23 cellular contexts compared by ENCODE assay signal in the genomic region with DNA sequence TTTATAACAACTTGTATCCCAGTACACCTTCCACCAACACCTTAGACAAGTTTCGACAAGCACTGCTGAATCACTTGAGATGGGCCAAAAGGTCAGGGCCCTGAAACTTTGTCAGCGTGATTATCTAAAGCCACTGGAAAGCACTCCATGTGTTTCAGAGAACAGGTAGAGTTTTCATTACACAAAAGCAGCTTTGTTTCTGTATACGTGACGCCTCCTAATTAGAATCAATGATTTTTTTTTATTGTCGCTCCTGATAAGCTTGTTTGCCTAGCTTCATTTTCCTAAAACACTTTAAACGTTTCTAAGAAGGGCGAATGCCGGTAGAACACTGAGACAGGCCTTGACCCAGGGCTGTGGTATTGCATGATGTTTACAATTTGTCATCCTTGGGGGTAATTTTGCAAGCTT.
A peak's percentile ranks its signal among the peaks of the same experiment; 100 is the strongest.
DNase-seq lines count a peak whose midpoint lies in the region; ATAC-seq and TF ChIP-seq lines count a peak whose summit lies in the region.
"Had no signal": no experiment of that assay in that cellular context is flagged by ENCODE, and none has a peak within 500 bp of the region (broad histone marks: within the 10 kb centered on the region; RNA-seq: fewer than 3 reads in every experiment).

No MANE protein-coding gene starts in this region.

- no peaks in the 10 kb centered on the region for H3K27me3 ChIP-seq in Caco-2 (replicated peaks; ENCODE audit: control insufficient read depth, insufficient read depth, low read length)
- H3K27me3 ChIP-seq in esophagus squamous epithelium: no peaks in the 10 kb centered on the region
- no peaks in the 10 kb centered on the region for H3K27me3 ChIP-seq in HAP-1 (ENCODE audit: low read depth)
- H3K27me3 ChIP-seq: uterus had no signal

- no peaks in the 10 kb centered on the region for H3K27me3 Mint-ChIP-seq in Caco-2 (ENCODE audit: insufficient read depth, unreplicated experiment)
- peaks cover 23 to 32% of the 10 kb centered on the region in 2 donors for H3K27me3 Mint-ChIP-seq in natural killer cell treated with Interleukin-12 subunit alpha and Interleukin-12 subunit beta and Interleukin-15 and Interleukin-18, amount 100 ng/mL, for 72 hours
- H3K27me3 Mint-ChIP-seq: activated naive CD4-positive, alpha-beta T cell treated with anti-CD3 and anti-CD28 coated beads, Interleukin-2, amount 50 U/mL, for 24 hours; activated T-cell treated with anti-CD3 and anti-CD28 coated beads, Interleukin-2, amount 50 U/mL, for 24 hours; CD4-positive, alpha-beta T cell; stimulated activated naive CD8-positive, alpha-beta T cell treated with anti-CD3 and anti-CD28 coated beads, Interleukin-15, amount 100 ng/mL, for 72 hours had no signal

- POLR2A ChIA-PET in Caco-2 (lab: Charles Lee): no interaction called here

- intact Hi-C loops in Caco-2 (cut with micrococcal nuclease; ENCODE audit: unreplicated experiment): no loop called here
- intact Hi-C loops in esophagus squamous epithelium (cut with DNase I): no loop called here

- in situ Hi-C loops in HAP-1 (cut with MboI; ENCODE audit: low sequenced_read_pairs): no loop called here

- H3K4me3 ChIP-seq in Caco-2 (ENCODE audit: low read depth, low read length): no peak overlapping the region
- H3K4me3 ChIP-seq in esophagus squamous epithelium: no peak overlapping the region
- no peak overlapping the region for H3K4me3 ChIP-seq in HAP-1
- H3K4me3 ChIP-seq: PC-9, uterus had no signal

- H3K4me1 Mint-ChIP-seq in Caco-2 (ENCODE audit: low read depth, unreplicated experiment): peaks cover 13% of the 10 kb centered on the region
- H3K4me1 Mint-ChIP-seq in natural killer cell treated with Interleukin-12 subunit alpha and Interleukin-12 subunit beta and Interleukin-15 and Interleukin-18, amount 100 ng/mL, for 72 hours (ENCODE audit: low read depth in 2 of 2): no peaks in the 10 kb centered on the region
- H3K4me1 Mint-ChIP-seq: activated naive CD4-positive, alpha-beta T cell treated with anti-CD3 and anti-CD28 coated beads, Interleukin-2, amount 50 U/mL, for 24 hours had no signal

- H3K36me3 ChIP-seq in Caco-2 (ENCODE audit: control insufficient read depth, insufficient read depth, low read length) (no peaks in the 10 kb centered on the region), esophagus squamous epithelium (no peaks in the 10 kb centered on the region), HAP-1 (replicated peaks) (no peaks in the 10 kb centered on the region)
- H3K36me3 ChIP-seq: uterus had no signal

- peaks cover 26% of the 10 kb centered on the region for H3K4me1 ChIP-seq in Caco-2
- peaks cover 11 to 33% (median 18%) of the 10 kb centered on the region in 3 donors for H3K4me1 ChIP-seq in esophagus squamous epithelium
- peaks cover 12% of the 10 kb centered on the region for H3K4me1 ChIP-seq in HAP-1

- peaks cover 12% of the 10 kb centered on the region for H3K9me3 Mint-ChIP-seq in Caco-2 (ENCODE audit: unreplicated experiment)
- H3K9me3 Mint-ChIP-seq in natural killer cell treated with Interleukin-12 subunit alpha and Interleukin-12 subunit beta and Interleukin-15 and Interleukin-18, amount 100 ng/mL, for 72 hours: peaks cover 11% of the 10 kb centered on the region
- H3K9me3 Mint-ChIP-seq: activated CD4-positive, alpha-beta memory T cell treated with anti-CD3 and anti-CD28 coated beads for 36 hours; activated naive CD4-positive, alpha-beta T cell treated with anti-CD3 and anti-CD28 coated beads, Interleukin-2, amount 50 U/mL, for 24 hours; activated T-cell treated with anti-CD3 and anti-CD28 coated beads, Interleukin-2, amount 50 U/mL, for 24 hours; CD4-positive, alpha-beta T cell had no signal

- no peak for ATAC-seq in HG02623 (IDR thresholded peaks at IDR 0.05; ENCODE audit: unreplicated experiment)
- ATAC-seq in natural killer cell treated with Interleukin-12 subunit alpha and Interleukin-12 subunit beta and Interleukin-15 and Interleukin-18, amount 100 ng/mL, for 72 hours: no peak
- ATAC-seq: SK-N-SH treated with all-trans-retinoic acid at 6 μM for 48 hours; stimulated activated naive CD8-positive, alpha-beta T cell treated with anti-CD3 and anti-CD28 coated beads, Interleukin-15, amount 100 ng/mL, for 72 hours had no signal

- no peaks in the 10 kb centered on the region for H3K9me3 ChIP-seq in Caco-2
- H3K9me3 ChIP-seq in esophagus squamous epithelium: no peaks in the 10 kb centered on the region
- H3K9me3 ChIP-seq in HAP-1: no peaks in the 10 kb centered on the region
- H3K9me3 ChIP-seq: uterus had no signal

- BruUV-seq in Caco-2 (replicated peaks; lab: Mats Ljungman, UMichigan): no TSS peak

- DNase-seq in Caco-2: peak in 1 of 2 experiments; percentile 69
- DNase-seq in NCI-H526 (lab: John Stamatoyannopoulos, UW): peak; percentile 90 to 93
- DNase-seq in esophagus squamous epithelium (lab: John Stamatoyannopoulos, UW): no peak
- DNase-seq in mucosa of gallbladder (ENCODE audit: low spot score): peak; percentile 88
- no peak for DNase-seq in NCI-H128 (lab: John Stamatoyannopoulos, UW; ENCODE audit: unreplicated experiment)
- DNase-seq in HAP-1 (ENCODE audit: low spot score in 2 of 2): no peak
- no peak for DNase-seq in natural killer cell treated with Interleukin-12 subunit alpha and Interleukin-12 subunit beta and Interleukin-15 and Interleukin-18, amount 100 ng/mL, for 72 hours (ENCODE audit: low spot score)
- DNase-seq: ACHN; activated CD4-positive, alpha-beta memory T cell treated with anti-CD3 and anti-CD28 coated beads for 36 hours; activated T-cell treated with anti-CD3 and anti-CD28 coated beads, Interleukin-2, amount 50 U/mL, for 24 hours; caudate nucleus; CD4-positive, alpha-beta T cell; DND-41; effector memory CD4-positive, alpha-beta T cell; NCI-H146; NCI-H524 treated with DMSO at 0.1 percent for 48 hours; nephron progenitor cell; stimulated activated naive CD8-positive, alpha-beta T cell treated with anti-CD3 and anti-CD28 coated beads, Interleukin-15, amount 100 ng/mL, for 72 hours; uterus had no signal

- H3K27ac ChIP-seq in esophagus squamous epithelium: peak overlapping the region; percentile 57 to 76 (median 60)
- H3K27ac ChIP-seq: PC-9, uterus had no signal

- no peak for TF ChIP-seq CTCF in Caco-2 (IDR thresholded peaks at IDR 0.05; ENCODE audit: insufficient read depth in 1 of 2, low read depth in 1 of 2, low read length in 1 of 2, severe bottlenecking in 1 of 2, unreplicated experiment in 1 of 2)
- no peak for TF ChIP-seq CTCF in esophagus squamous epithelium (IDR thresholded peaks at IDR 0.05)

- no peak overlapping the region for H3K4me3 Mint-ChIP-seq in Caco-2 (ENCODE audit: unreplicated experiment)
- H3K4me3 Mint-ChIP-seq in natural killer cell treated with Interleukin-12 subunit alpha and Interleukin-12 subunit beta and Interleukin-15 and Interleukin-18, amount 100 ng/mL, for 72 hours: no peak overlapping the region
- H3K4me3 Mint-ChIP-seq: activated CD4-positive, alpha-beta memory T cell treated with anti-CD3 and anti-CD28 coated beads for 36 hours; activated naive CD4-positive, alpha-beta T cell treated with anti-CD3 and anti-CD28 coated beads, Interleukin-2, amount 50 U/mL, for 24 hours; activated T-cell treated with anti-CD3 and anti-CD28 coated beads, Interleukin-2, amount 50 U/mL, for 24 hours; CD4-positive, alpha-beta T cell; nephron progenitor cell; stimulated activated naive CD8-positive, alpha-beta T cell treated with anti-CD3 and anti-CD28 coated beads, Interleukin-15, amount 100 ng/mL, for 72 hours had no signal

- H3K27ac Mint-ChIP-seq in Caco-2 (ENCODE audit: unreplicated experiment): peak overlapping the region; percentile 45
- no peak overlapping the region for H3K27ac Mint-ChIP-seq in natural killer cell treated with Interleukin-12 subunit alpha and Interleukin-12 subunit beta and Interleukin-15 and Interleukin-18, amount 100 ng/mL, for 72 hours
- H3K27ac Mint-ChIP-seq: activated CD4-positive, alpha-beta memory T cell treated with anti-CD3 and anti-CD28 coated beads for 36 hours; activated naive CD4-positive, alpha-beta T cell treated with anti-CD3 and anti-CD28 coated beads, Interleukin-2, amount 50 U/mL, for 24 hours; activated T-cell treated with anti-CD3 and anti-CD28 coated beads, Interleukin-2, amount 50 U/mL, for 24 hours; CD4-positive, alpha-beta T cell; nephron progenitor cell; stimulated activated naive CD8-positive, alpha-beta T cell treated with anti-CD3 and anti-CD28 coated beads, Interleukin-15, amount 100 ng/mL, for 72 hours had no signal

- no peaks in the 10 kb centered on the region for H3K36me3 Mint-ChIP-seq in Caco-2 (ENCODE audit: insufficient read depth, unreplicated experiment)
- H3K36me3 Mint-ChIP-seq in natural killer cell treated with Interleukin-12 subunit alpha and Interleukin-12 subunit beta and Interleukin-15 and Interleukin-18, amount 100 ng/mL, for 72 hours: no peaks in the 10 kb centered on the region
- H3K36me3 Mint-ChIP-seq: activated CD4-positive, alpha-beta memory T cell treated with anti-CD3 and anti-CD28 coated beads for 36 hours; activated naive CD4-positive, alpha-beta T cell treated with anti-CD3 and anti-CD28 coated beads, Interleukin-2, amount 50 U/mL, for 24 hours had no signal

- 46 to 64% methylated on average over 8 of the region's 8 CpGs for WGBS in esophagus squamous epithelium, 2 donors

- no peak for TF ChIP-seq POLR2A in esophagus squamous epithelium (IDR thresholded peaks at IDR 0.05)

- CTCF ChIA-PET in Caco-2 (lab: Charles Lee): no interaction called here

Comparison
In these comparisons a context has a peak if more than half of its experiments do, and no peak if none do; other contexts are left out.
1. DNase-seq: peak in NCI-H526 (2 of 2) and mucosa of gallbladder (single experiment); none in esophagus squamous epithelium (single experiment), NCI-H128 (single experiment), HAP-1 (0 of 2) and natural killer cell treated with Interleukin-12 subunit alpha and Interleukin-12 subunit beta and Interleukin-15 and Interleukin-18, amount 100 ng/mL, for 72 hours (single experiment).